Comparison of ENCODE assay signal across 1 cellular context in genomic region chr2:149040451-149040850, GRCh38.
A peak's percentile ranks its signal among the peaks of the same experiment; 100 is the strongest.
TF ChIP-seq lines count a peak whose summit lies in the region.

No MANE protein-coding gene starts in this region.

TF ChIP-seq in GM12878, 131 proteins besides CTCF, POLR2A, EP300 and RAD21:
- TF ChIP-seq USF2 (IDR thresholded peaks at IDR 0.05; ENCODE audit: borderline replicate concordance, low read depth, low read length): peak; percentile 8; the same call in 1 of the 2 replicates
- TF ChIP-seq, protein P1, sequence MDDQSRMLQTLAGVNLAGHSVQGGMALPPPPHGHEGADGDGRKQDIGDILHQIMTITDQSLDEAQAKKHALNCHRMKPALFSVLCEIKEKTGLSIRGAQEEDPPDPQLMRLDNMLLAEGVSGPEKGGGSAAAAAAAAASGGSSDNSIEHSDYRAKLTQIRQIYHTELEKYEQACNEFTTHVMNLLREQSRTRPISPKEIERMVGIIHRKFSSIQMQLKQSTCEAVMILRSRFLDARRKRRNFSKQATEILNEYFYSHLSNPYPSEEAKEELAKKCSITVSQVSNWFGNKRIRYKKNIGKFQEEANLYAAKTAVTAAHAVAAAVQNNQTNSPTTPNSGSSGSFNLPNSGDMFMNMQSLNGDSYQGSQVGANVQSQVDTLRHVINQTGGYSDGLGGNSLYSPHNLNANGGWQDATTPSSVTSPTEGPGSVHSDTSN (IDR thresholded peaks at IDR 0.05; ENCODE audit: insufficient replicate concordance, low read depth, low read length): peak; percentile 83
- TF ChIP-seq EGR1 (IDR thresholded peaks at IDR 0.05; ENCODE audit: borderline replicate concordance in 1 of 2, low read depth in 2 of 2, low read length in 2 of 2): no peak
- 0 out of 2 replicates have a peak, but pooled peaks have one; percentile 56 for TF ChIP-seq SMARCA5 (IDR thresholded peaks at IDR 0.05)
- no peak for TF ChIP-seq ATF7 (IDR thresholded peaks at IDR 0.05; ENCODE audit: low read depth)
- TF ChIP-seq RAD51 (IDR thresholded peaks at IDR 0.05): peak; percentile 27; the same call in 1 of the 2 replicates
- no peak for TF ChIP-seq SIN3A (IDR thresholded peaks at IDR 0.05; ENCODE audit: low read depth, low read length)
- TF ChIP-seq, protein P2, sequence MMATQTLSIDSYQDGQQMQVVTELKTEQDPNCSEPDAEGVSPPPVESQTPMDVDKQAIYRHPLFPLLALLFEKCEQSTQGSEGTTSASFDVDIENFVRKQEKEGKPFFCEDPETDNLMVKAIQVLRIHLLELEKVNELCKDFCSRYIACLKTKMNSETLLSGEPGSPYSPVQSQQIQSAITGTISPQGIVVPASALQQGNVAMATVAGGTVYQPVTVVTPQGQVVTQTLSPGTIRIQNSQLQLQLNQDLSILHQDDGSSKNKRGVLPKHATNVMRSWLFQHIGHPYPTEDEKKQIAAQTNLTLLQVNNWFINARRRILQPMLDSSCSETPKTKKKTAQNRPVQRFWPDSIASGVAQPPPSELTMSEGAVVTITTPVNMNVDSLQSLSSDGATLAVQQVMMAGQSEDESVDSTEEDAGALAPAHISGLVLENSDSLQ (IDR thresholded peaks at IDR 0.05): peak; percentile 83
- TF ChIP-seq BHLHE40 (IDR thresholded peaks at IDR 0.05; ENCODE audit: borderline replicate concordance in 1 of 2, low read depth in 2 of 2, low read length in 1 of 2): peak in 1 of 2 experiments; percentile 31; a peak in 1 of 4 replicates
- TF ChIP-seq, protein P3, sequence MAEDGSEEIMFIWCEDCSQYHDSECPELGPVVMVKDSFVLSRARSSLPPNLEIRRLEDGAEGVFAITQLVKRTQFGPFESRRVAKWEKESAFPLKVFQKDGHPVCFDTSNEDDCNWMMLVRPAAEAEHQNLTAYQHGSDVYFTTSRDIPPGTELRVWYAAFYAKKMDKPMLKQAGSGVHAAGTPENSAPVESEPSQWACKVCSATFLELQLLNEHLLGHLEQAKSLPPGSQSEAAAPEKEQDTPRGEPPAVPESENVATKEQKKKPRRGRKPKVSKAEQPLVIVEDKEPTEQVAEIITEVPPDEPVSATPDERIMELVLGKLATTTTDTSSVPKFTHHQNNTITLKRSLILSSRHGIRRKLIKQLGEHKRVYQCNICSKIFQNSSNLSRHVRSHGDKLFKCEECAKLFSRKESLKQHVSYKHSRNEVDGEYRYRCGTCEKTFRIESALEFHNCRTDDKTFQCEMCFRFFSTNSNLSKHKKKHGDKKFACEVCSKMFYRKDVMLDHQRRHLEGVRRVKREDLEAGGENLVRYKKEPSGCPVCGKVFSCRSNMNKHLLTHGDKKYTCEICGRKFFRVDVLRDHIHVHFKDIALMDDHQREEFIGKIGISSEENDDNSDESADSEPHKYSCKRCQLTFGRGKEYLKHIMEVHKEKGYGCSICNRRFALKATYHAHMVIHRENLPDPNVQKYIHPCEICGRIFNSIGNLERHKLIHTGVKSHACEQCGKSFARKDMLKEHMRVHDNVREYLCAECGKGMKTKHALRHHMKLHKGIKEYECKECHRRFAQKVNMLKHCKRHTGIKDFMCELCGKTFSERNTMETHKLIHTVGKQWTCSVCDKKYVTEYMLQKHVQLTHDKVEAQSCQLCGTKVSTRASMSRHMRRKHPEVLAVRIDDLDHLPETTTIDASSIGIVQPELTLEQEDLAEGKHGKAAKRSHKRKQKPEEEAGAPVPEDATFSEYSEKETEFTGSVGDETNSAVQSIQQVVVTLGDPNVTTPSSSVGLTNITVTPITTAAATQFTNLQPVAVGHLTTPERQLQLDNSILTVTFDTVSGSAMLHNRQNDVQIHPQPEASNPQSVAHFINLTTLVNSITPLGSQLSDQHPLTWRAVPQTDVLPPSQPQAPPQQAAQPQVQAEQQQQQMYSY (CRISPR knock-in tag; IDR thresholded peaks at IDR 0.05): no peak
- TF ChIP-seq USF1 (IDR thresholded peaks at IDR 0.05; ENCODE audit: borderline replicate concordance, extremely low read length, insufficient read depth, low read depth, low read length): peak; percentile 69
- TF ChIP-seq YY1 (IDR thresholded peaks at IDR 0.05; ENCODE audit: low read depth, low read length): peak; percentile 50; the same call in 1 of the 2 replicates
- TF ChIP-seq, protein P4, sequence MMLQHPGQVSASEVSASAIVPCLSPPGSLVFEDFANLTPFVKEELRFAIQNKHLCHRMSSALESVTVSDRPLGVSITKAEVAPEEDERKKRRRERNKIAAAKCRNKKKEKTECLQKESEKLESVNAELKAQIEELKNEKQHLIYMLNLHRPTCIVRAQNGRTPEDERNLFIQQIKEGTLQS (IDR thresholded peaks at IDR 0.05; ENCODE audit: borderline replicate concordance, extremely low read depth, low read depth, low read length): peak; percentile 14; the same call in 1 of the 2 replicates
- TF ChIP-seq SKIL (IDR thresholded peaks at IDR 0.05; ENCODE audit: low read depth, poor library complexity, severe bottlenecking): no peak
- TF ChIP-seq SMC3 (IDR thresholded peaks at IDR 0.05; ENCODE audit: borderline replicate concordance, low read length): peak; percentile 64
- no peak for TF ChIP-seq E2F4 (IDR thresholded peaks at IDR 0.05; ENCODE audit: low read depth, low read length)
